Comparison of ENCODE assay signal across 23 cellular contexts in genomic region chr14:95467657-95468056, GRCh38. TPM values are rescaled to one million over a fixed set of nuclear protein-coding genes. Genes with fewer than 3 reads are reported as not detected.
DNase-seq lines count a peak whose midpoint lies in the region; ATAC-seq, FAIRE-seq and TF ChIP-seq lines count a peak whose summit lies in the region.
"Had no signal": no experiment of that assay in that cellular context is flagged by ENCODE, and none has a peak within 500 bp of the region (broad histone marks: within the 10 kb centered on the region; RNA-seq: fewer than 3 reads in every experiment).

No MANE protein-coding gene starts in this region.

- H3K9me3 ChIP-seq in heart right ventricle (no peaks in the 10 kb centered on the region), skeletal muscle tissue (ENCODE audit: control insufficient read depth in 3 of 3, low read length in 3 of 3) (no peaks in the 10 kb centered on the region), ovary (no peaks in the 10 kb centered on the region)
- H3K9me3 ChIP-seq: A549, lower lobe of right lung, vagina had no signal

- peaks cover 43% of the 10 kb centered on the region for H3K36me3 Mint-ChIP-seq in activated CD4-positive, alpha-beta T cell treated with anti-CD3 and anti-CD28 coated beads for 36 hours (ENCODE audit: low read depth)
- H3K36me3 Mint-ChIP-seq in endothelial cell (ENCODE audit: low read depth, unreplicated experiment) = no peaks in the 10 kb centered on the region

- FAIRE-seq in HTR-8/SVneo (lab: Jason Lieb, UNC) = no peak
- FAIRE-seq: A549 had no signal

- H3K9me3 Mint-ChIP-seq in activated CD4-positive, alpha-beta T cell treated with anti-CD3 and anti-CD28 coated beads for 36 hours (ENCODE audit: low read depth) = no peaks in the 10 kb centered on the region
- H3K9me3 Mint-ChIP-seq in endothelial cell (ENCODE audit: unreplicated experiment) = no peaks in the 10 kb centered on the region
- H3K9me3 Mint-ChIP-seq: HFFc6, naive B cell had no signal

- no peak overlapping the region for H3K4me3 Mint-ChIP-seq in activated CD4-positive, alpha-beta T cell treated with anti-CD3 and anti-CD28 coated beads for 36 hours
- no peak overlapping the region for H3K4me3 Mint-ChIP-seq in endothelial cell (ENCODE audit: unreplicated experiment)
- H3K4me3 Mint-ChIP-seq: HFFc6, naive B cell had no signal

- POLR2A ChIA-PET in activated CD4-positive, alpha-beta T cell treated with anti-CD3 and anti-CD28 coated beads for 36 hours (lab: Charles Lee) = no interaction called here

- peak overlapping the region; percentile 25 for H3K27ac Mint-ChIP-seq in activated CD4-positive, alpha-beta T cell treated with anti-CD3 and anti-CD28 coated beads for 36 hours
- no peak overlapping the region for H3K27ac Mint-ChIP-seq in endothelial cell (ENCODE audit: unreplicated experiment)
- H3K27ac Mint-ChIP-seq: HFFc6 had no signal

- CTCF ChIA-PET in activated CD4-positive, alpha-beta T cell treated with anti-CD3 and anti-CD28 coated beads for 36 hours (lab: Charles Lee) = interaction anchor here (1.2 to 2.4 kb wide), 3 partner anchors 55 to 72 kb away, joined by 3 to 8 read pairs (median 4); no protein-coding TSS in a partner anchor

- no peak for TF ChIP-seq POLR2A in ovary (IDR thresholded peaks at IDR 0.05)

- H3K4me1 ChIP-seq in heart right ventricle = peaks cover 13 to 73% (median 52%) of the 10 kb centered on the region in 9 donors
- H3K4me1 ChIP-seq in skeletal muscle tissue (ENCODE audit: control insufficient read depth in 3 of 3, insufficient read depth in 3 of 3, low read length in 3 of 3) = peaks cover 33 to 54% (median 44%) of the 10 kb centered on the region in 3 donors
- H3K4me1 ChIP-seq in ovary (ENCODE audit: insufficient read depth) = peaks cover 10% of the 10 kb centered on the region

- H3K27me3 ChIP-seq in heart right ventricle (no peaks in the 10 kb centered on the region), skeletal muscle tissue (ENCODE audit: control insufficient read depth in 3 of 3, insufficient read depth in 3 of 3, low read length in 3 of 3) (no peaks in the 10 kb centered on the region), ovary (no peaks in the 10 kb centered on the region)
- H3K27me3 ChIP-seq: vagina had no signal

- no peak for TF ChIP-seq CTCF in heart right ventricle (IDR thresholded peaks at IDR 0.05)
- no peak for TF ChIP-seq CTCF in endothelial cell (IDR thresholded peaks at IDR 0.05; ENCODE audit: unreplicated experiment)
- TF ChIP-seq CTCF in ovary (IDR thresholded peaks at IDR 0.05) = no peak

- H3K27me3 Mint-ChIP-seq in activated CD4-positive, alpha-beta T cell treated with anti-CD3 and anti-CD28 coated beads for 36 hours = no peaks in the 10 kb centered on the region
- peaks cover 4% of the 10 kb centered on the region for H3K27me3 Mint-ChIP-seq in endothelial cell (ENCODE audit: unreplicated experiment)
- H3K27me3 Mint-ChIP-seq: naive B cell had no signal

- 55 to 62% methylated on average over 6 of the region's 6 CpGs for WGBS in heart right ventricle, 2 donors
- WGBS in ovary, 3 donors = 50 to 66% (median 57%) methylated on average over 2 to 6 of the region's 6 CpGs

- TF ChIP-seq RAD21 in Ishikawa (IDR thresholded peaks at IDR 0.05; ENCODE audit: low read depth) = no peak

- intact Hi-C loops in activated CD4-positive, alpha-beta T cell treated with anti-CD3 and anti-CD28 coated beads for 36 hours (cut with DNase I, micrococcal nuclease) = no loop called here
- intact Hi-C loops in heart right ventricle (cut with DNase I) (loop anchor here in 1 of 10 donors (2.0 kb wide), 1 partner anchor 21 kb away; no protein-coding TSS in a partner anchor), ovary (cut with DNase I) (no loop called here)

- no peak overlapping the region for H3K9ac ChIP-seq in skeletal muscle tissue (ENCODE audit: low read depth in 1 of 3, low read length in 3 of 3)

- H3K36me3 ChIP-seq in heart right ventricle (peaks cover 0 to 91% (median 0%) of the 10 kb centered on the region in 9 donors), skeletal muscle tissue (ENCODE audit: control insufficient read depth in 3 of 3, insufficient read depth in 3 of 3, low read length in 3 of 3) (peaks cover 7 to 23% (median 13%) of the 10 kb centered on the region in 3 donors), ovary (no peaks in the 10 kb centered on the region)

- TF ChIP-seq EP300 in Ishikawa (IDR thresholded peaks at IDR 0.05; ENCODE audit: borderline replicate concordance) (no peak), ovary (IDR thresholded peaks at IDR 0.05) (no peak)

- no peak for DNase-seq in activated CD4-positive, alpha-beta T cell treated with anti-CD3 and anti-CD28 coated beads for 36 hours
- DNase-seq in activated CD4-positive, alpha-beta T cell treated with anti-CD3 and anti-CD28 coated beads for 4 hours = no peak
- no peak for DNase-seq in heart right ventricle
- DNase-seq in endothelial cell (ENCODE audit: low spot score) = no peak
- DNase-seq in HTR-8/SVneo (ENCODE audit: insufficient read length, low spot score) = no peak
- no peak for DNase-seq in ovary
- DNase-seq: activated CD4-positive, alpha-beta T cell treated with anti-CD3 and anti-CD28 coated beads, Interleukin-2, amount 50 U/mL, for 1 hour; activated naive CD4-positive, alpha-beta T cell treated with Interleukin-2 at 50 U/mL for 16 hours; activated T-cell treated with anti-CD3 and anti-CD28 coated beads for 4 hours; DND-41; HFFc6; KBM-7; MV-4-11; naive B cell; NCI-H1930; NCI-H446 treated with DMSO at 0.1 percent for 48 hours; stimulated activated CD4-positive, alpha-beta T cell treated with anti-CD3 and anti-CD28 coated beads, Interleukin-4, amount 100 ng/mL, for 1 hour had no signal

- H3K27ac ChIP-seq in heart right ventricle = peak overlapping the region in 6 of 10 donors; percentile 2 to 52 (median 34)
- H3K27ac ChIP-seq in skeletal muscle tissue (ENCODE audit: low read depth, low read length) = peak overlapping the region; percentile 7
- H3K27ac ChIP-seq in ovary = no peak overlapping the region
- H3K27ac ChIP-seq: A549, lower lobe of right lung, vagina had no signal

- H3K4me3 ChIP-seq in heart right ventricle (no peak overlapping the region), skeletal muscle tissue (ENCODE audit: low read length in 3 of 3) (no peak overlapping the region), ovary (no peak overlapping the region)
- H3K4me3 ChIP-seq: A549, lower lobe of right lung, skin epidermis, vagina had no signal

- peaks cover 53% of the 10 kb centered on the region for H3K4me1 Mint-ChIP-seq in activated CD4-positive, alpha-beta T cell treated with anti-CD3 and anti-CD28 coated beads for 36 hours
- no peaks in the 10 kb centered on the region for H3K4me1 Mint-ChIP-seq in endothelial cell (ENCODE audit: unreplicated experiment)

- no peak for ATAC-seq in activated CD4-positive, alpha-beta T cell treated with anti-CD3 and anti-CD28 coated beads for 36 hours
- ATAC-seq in heart right ventricle = peak in 6 of 8 donors; percentile 7 to 49 (median 32)

TF ChIP-seq in Ishikawa, 13 proteins besides CTCF, POLR2A, EP300 and RAD21:
- TF ChIP-seq REST (IDR thresholded peaks at IDR 0.05; ENCODE audit: low read depth) (no peak), MAX (IDR thresholded peaks at IDR 0.05) (peak; percentile 43; the same call in 1 of the 2 replicates), NFIC (IDR thresholded peaks at IDR 0.05) (no peak; the same call in 1 of the 2 replicates), CREB1 (IDR thresholded peaks at IDR 0.05; ENCODE audit: low read depth) (no peak), FOXM1 (IDR thresholded peaks at IDR 0.05; ENCODE audit: borderline replicate concordance, low read depth) (no peak), EGR1 (IDR thresholded peaks at IDR 0.05) (no peak), TAF1 (IDR thresholded peaks at IDR 0.05; ENCODE audit: low read depth) (no peak), TEAD4 (IDR thresholded peaks at IDR 0.05) (no peak)

RNA-seq across cellular contexts. Expression of gene SYNE3, which starts 48.8 kb away (rescaled TPM):
- 10 to 100 TPM; 27.3 to 34.2 TPM for total RNA-seq in activated CD4-positive, alpha-beta T cell treated with anti-CD3 and anti-CD28 coated beads for 36 hours
- total RNA-seq in heart right ventricle = 10 to 100 TPM in 5 of 10 donors, 1 to 10 TPM in 5; 4.8 to 15.4 (median 10.4) TPM
- 1 to 10 TPM; 1.5 to 5.3 TPM for polyA plus RNA-seq in heart right ventricle
- 21.4 TPM for total RNA-seq in skeletal muscle tissue
- 0.62 TPM for total RNA-seq in endothelial cell (ENCODE audit: unreplicated experiment)
- total RNA-seq in ovary = 10 to 100 TPM in 5 of 7 donors, 1 to 10 TPM in 2; 6.4 to 26.0 (median 14.9) TPM
- polyA plus RNA-seq in ovary = 1 to 10 TPM; 3.7 to 5.1 TPM

Comparison
In these comparisons a context has a peak if more than half of its experiments do, and no peak if none do; other contexts are left out.
1. H3K27ac ChIP-seq: peak in heart right ventricle (6 of 10) and skeletal muscle tissue (single experiment); none in ovary (0 of 2).